In genomic region chr10:124138195-124138882, GRCh38 we compare ENCODE assay signal across 17 cellular contexts. TPM values are rescaled to one million over a fixed set of nuclear protein-coding genes. Genes with fewer than 3 reads are reported as not detected.
DNase-seq lines count a peak whose midpoint lies in the region; ATAC-seq and TF ChIP-seq lines count a peak whose summit lies in the region.
"Had no signal": no experiment of that assay in that cellular context is flagged by ENCODE, and none has a peak within 500 bp of the region (broad histone marks: within the 10 kb centered on the region; RNA-seq: fewer than 3 reads in every experiment).

No MANE protein-coding gene starts in this region.

- H3K4me1 ChIP-seq in heart left ventricle: peaks cover 0 to 9% (median 0%) of the 10 kb centered on the region in 12 donors
- H3K4me1 ChIP-seq in hepatocyte (ENCODE audit: insufficient read depth): no peaks in the 10 kb centered on the region
- H3K4me1 ChIP-seq in HAP-1: no peaks in the 10 kb centered on the region

- no peaks in the 10 kb centered on the region for H4K20me1 ChIP-seq in hepatocyte (ENCODE audit: insufficient read depth, poor library complexity, severe bottlenecking)

- intact Hi-C loops in heart left ventricle (cut with DNase I): no loop called here

- peaks cover 0 to 17% (median 0%) of the 10 kb centered on the region in 12 donors for H3K9me3 ChIP-seq in heart left ventricle
- H3K9me3 ChIP-seq in hepatocyte (ENCODE audit: low read depth): no peaks in the 10 kb centered on the region
- H3K9me3 ChIP-seq in HAP-1: no peaks in the 10 kb centered on the region

- H3K79me2 ChIP-seq in hepatocyte: no peaks in the 10 kb centered on the region

- DNase-seq in AG08395 (ENCODE audit: low spot score) (peak; percentile 24), anterior cingulate cortex (lab: John Stamatoyannopoulos, UW) (peak in 40 of 58 donors; percentile 7 to 86 (median 42)), heart left ventricle (no peak), omental fat pad (ENCODE audit: low spot score) (no peak), LoVo (ENCODE audit: low spot score) (no peak), hepatocyte (ENCODE audit: low spot score) (no peak), HAP-1 (ENCODE audit: low spot score in 2 of 2) (no peak), DMS114 treated with DMSO at 0.1 percent for 48 hours (lab: John Stamatoyannopoulos, UW; ENCODE audit: unreplicated experiment) (no peak)
- DNase-seq: activated CD4-positive, alpha-beta memory T cell treated with anti-CD3 and anti-CD28 coated beads, Interleukin-2, amount 10 ng/mL, durations not matched to agents 7 days and 5 days; cerebellar nuclear complex; islet precursor cell; NCI-H1694 treated with DMSO at 0.1 percent for 48 hours; NCI-H748 treated with DMSO at 0.1 percent for 48 hours; stimulated activated CD4-positive, alpha-beta T cell treated with anti-CD3 and anti-CD28 coated beads, Interleukin-15, amount 100 ng/mL, for 24 hours; T-helper 9 cell had no signal

- TF ChIP-seq CTCF in heart left ventricle (IDR thresholded peaks at IDR 0.05) (no peak), omental fat pad (IDR thresholded peaks at IDR 0.05) (no peak), hepatocyte (IDR thresholded peaks at IDR 0.05; ENCODE audit: poor library complexity) (no peak)

- H3K27me3 ChIP-seq in heart left ventricle (peaks cover 0 to 3% (median 0%) of the 10 kb centered on the region in 9 donors), hepatocyte (no peaks in the 10 kb centered on the region), HAP-1 (ENCODE audit: low read depth) (peaks cover 3% of the 10 kb centered on the region; the same call in 1 of the 2 replicates)

- ATAC-seq in heart left ventricle (peak in 3 of 4 donors; percentile 45 to 70 (median 61)), omental fat pad (ENCODE audit: low FRiP score) (peak; percentile 83)

- H3K9me2 ChIP-seq in hepatocyte (replicated peaks; ENCODE audit: insufficient read depth): no peaks in the 10 kb centered on the region

- in situ Hi-C loops in HAP-1 (cut with MboI; ENCODE audit: low sequenced_read_pairs): no loop called here

- no peak overlapping the region for H3K4me2 ChIP-seq in hepatocyte

- H3K27ac ChIP-seq in heart left ventricle (peak overlapping the region in 1 of 12 donors; percentile 17), hepatocyte (no peak overlapping the region)
- H3K27ac ChIP-seq: RWPE1 had no signal

- H2AFZ ChIP-seq in hepatocyte: no peak overlapping the region

- H3K36me3 ChIP-seq in heart left ventricle (no peaks in the 10 kb centered on the region), hepatocyte (replicated peaks; ENCODE audit: insufficient read depth, low read depth) (no peaks in the 10 kb centered on the region), HAP-1 (replicated peaks) (no peaks in the 10 kb centered on the region)

- WGBS in heart left ventricle, 4 donors: 75 to 87% (median 83%) methylated on average over 3 of the region's 3 CpGs
- WGBS in hepatocyte (ENCODE audit: low lambda C conversion rate, missing lambda C conversion rate): 82% methylated on average over 3 of the region's 3 CpGs

- TF ChIP-seq POLR2A in heart left ventricle (IDR thresholded peaks at IDR 0.05): no peak

- no peak overlapping the region for H3K4me3 ChIP-seq in heart left ventricle
- H3K4me3 ChIP-seq in hepatocyte: no peak overlapping the region
- no peak overlapping the region for H3K4me3 ChIP-seq in HAP-1

RNA-seq across cellular contexts. Expression of gene CHST15, which starts 44.9 kb away (rescaled TPM):
- total RNA-seq in heart left ventricle (10 to 100 TPM in 2 of 9 donors, 1 to 10 TPM in 7; 3.4 to 27.1 (median 4.2) TPM), omental fat pad (10 to 100 TPM; 35.7 to 69.5 (median 51.1) TPM), hepatocyte (4.1 and 4.5 TPM in 2 replicates)
- polyA plus RNA-seq in heart left ventricle (1 to 10 TPM in 1 of 2 donors, under 1 TPM in 1; 0.88 to 3.1 TPM), hepatocyte (3.9 and 4.4 TPM in 2 replicates)
- total RNA-seq: activated T-helper 2 cell treated with anti-CD3 and anti-CD28 coated beads, Interferon-gamma antibody, Interleukin-2, Interleukin-4, amounts not matched to agents 10 μg/mL and 5 μg/mL and 100 μg/mL, durations not matched to agents 14 hours and 24 hours and 36 hours had no signal

Comparison
In these comparisons a context has a peak if more than half of its experiments do, and no peak if none do; other contexts are left out.
1. DNase-seq: peak in AG08395 (single experiment) and anterior cingulate cortex (40 of 58); none in heart left ventricle (0 of 5), omental fat pad (single experiment), LoVo (single experiment), hepatocyte (single experiment), HAP-1 (0 of 2) and DMS114 treated with DMSO at 0.1 percent for 48 hours (single experiment).